Comparison of ENCODE assay signal across 19 cellular contexts in genomic region chrX:16687514-16687913, GRCh38. TPM values are rescaled to one million over a fixed set of nuclear protein-coding genes. Genes with fewer than 3 reads are reported as not detected.
DNase-seq lines count a peak whose midpoint lies in the region; ATAC-seq and TF ChIP-seq lines count a peak whose summit lies in the region.
"Had no signal": no experiment of that assay in that cellular context is flagged by ENCODE, and none has a peak within 500 bp of the region (broad histone marks: within the 10 kb centered on the region; RNA-seq: fewer than 3 reads in every experiment).

No MANE protein-coding gene starts in this region.

- intact Hi-C loops in Caco-2 (cut with micrococcal nuclease; ENCODE audit: unreplicated experiment), result no loop called here

- no peaks in the 10 kb centered on the region for H3K9me3 ChIP-seq in Caco-2
- H3K9me3 ChIP-seq: BLaER1 treated with 17β-estradiol and CSF1 and Interleukin-3, amounts not matched to agents 10 nM and 100 nM had no signal

- BruUV-seq in Caco-2 (replicated peaks; lab: Mats Ljungman, UMichigan), result no TSS peak

- no peaks in the 10 kb centered on the region for H3K4me1 Mint-ChIP-seq in Caco-2 (ENCODE audit: low read depth, unreplicated experiment)
- H3K4me1 Mint-ChIP-seq: T-cell had no signal

- peaks cover 13% of the 10 kb centered on the region for H3K36me3 Mint-ChIP-seq in Caco-2 (ENCODE audit: insufficient read depth, unreplicated experiment)

- H3K4me3 ChIP-seq in Caco-2 (ENCODE audit: low read depth, low read length), result no peak overlapping the region
- H3K4me3 ChIP-seq: BLaER1 treated with 17β-estradiol and CSF1 and Interleukin-3, amounts not matched to agents 10 nM and 100 nM had no signal

- CTCF ChIA-PET in Caco-2 (lab: Charles Lee), result no interaction called here

- ATAC-seq in GM18873 (IDR thresholded peaks at IDR 0.05; ENCODE audit: low FRiP score, unreplicated experiment), result no peak
- ATAC-seq: PC-3, T-cell had no signal

- TF ChIP-seq CTCF in Caco-2 (IDR thresholded peaks at IDR 0.05; ENCODE audit: insufficient read depth in 1 of 2, low read depth in 1 of 2, low read length in 1 of 2, severe bottlenecking in 1 of 2, unreplicated experiment in 1 of 2), result no peak

- DNase-seq in EH (ENCODE audit: low read depth) (peak; percentile 86), RPMI7951 (ENCODE audit: low read depth) (peak; percentile 6), glomerular visceral epithelial cell (ENCODE audit: extremely low spot score) (peak; percentile 7), NCI-H2081 treated with DMSO at 0.1 percent for 48 hours (lab: John Stamatoyannopoulos, UW) (no peak), NCI-H2081 (lab: John Stamatoyannopoulos, UW) (no peak), Caco-2 (no peak)
- DNase-seq: DMS 273 treated with DMSO at 0.1 percent for 48 hours, H9, Karpas-422, NCI-H187, NCI-H2171, NCI-H446, NCI-H748 treated with DMSO at 0.1 percent for 48 hours, PC-3, T-cell had no signal

- H3K36me3 ChIP-seq in Caco-2 (ENCODE audit: control insufficient read depth, insufficient read depth, low read length), result no peaks in the 10 kb centered on the region; the same call in 1 of the 2 replicates

- H3K4me3 Mint-ChIP-seq in Caco-2 (ENCODE audit: unreplicated experiment), result no peak overlapping the region
- H3K4me3 Mint-ChIP-seq: H9, T-cell had no signal

- H3K27ac Mint-ChIP-seq in Caco-2 (ENCODE audit: unreplicated experiment), result no peak overlapping the region
- H3K27ac Mint-ChIP-seq: T-cell had no signal

- no peaks in the 10 kb centered on the region for H3K27me3 ChIP-seq in Caco-2 (replicated peaks; ENCODE audit: control insufficient read depth, insufficient read depth, low read length)

- no peaks in the 10 kb centered on the region for H3K4me1 ChIP-seq in Caco-2
- H3K4me1 ChIP-seq: BLaER1 treated with 17β-estradiol and CSF1 and Interleukin-3, amounts not matched to agents 10 nM and 100 nM had no signal

- H3K27me3 Mint-ChIP-seq in Caco-2 (ENCODE audit: insufficient read depth, unreplicated experiment), result no peaks in the 10 kb centered on the region
- H3K27me3 Mint-ChIP-seq: T-cell had no signal

- POLR2A ChIA-PET in Caco-2 (lab: Charles Lee), result no interaction called here

- no peaks in the 10 kb centered on the region for H3K9me3 Mint-ChIP-seq in Caco-2 (ENCODE audit: unreplicated experiment)
- H3K9me3 Mint-ChIP-seq: T-cell had no signal

RNA-seq across cellular contexts. Expression of gene CTPS2, which starts 25.0 kb away (rescaled TPM):
- 17.9 TPM in 2 replicates for total RNA-seq in RPMI7951 (2014; rRNA removed; shearing (Covaris generic))
- 20.7 and 22.3 TPM in 2 replicates for total RNA-seq in Caco-2 (2022)

RNA-seq across cellular contexts. Expression of gene SYAP1, which starts 31.9 kb away (rescaled TPM):
- total RNA-seq in RPMI7951 (2014; rRNA removed; shearing (Covaris generic)), result 26.7 and 28.1 TPM in 2 replicates
- 32.8 and 35.7 TPM in 2 replicates for total RNA-seq in Caco-2 (2022)

RNA-seq across cellular contexts. Expression of gene S100G, which starts 37.6 kb away (rescaled TPM):
- not detected in 2 replicates for total RNA-seq in RPMI7951 (2014; rRNA removed; shearing (Covaris generic))
- total RNA-seq in Caco-2 (2022), result not detected in 2 replicates
- total RNA-seq: Daoy, H9, HT-29, PC-3, T-cell had no signal

Comparison
In these comparisons a context has a peak if more than half of its experiments do, and no peak if none do; other contexts are left out.
1. DNase-seq: peak in EH (single experiment), RPMI7951 (single experiment) and glomerular visceral epithelial cell (single experiment); none in NCI-H2081 treated with DMSO at 0.1 percent for 48 hours (single experiment), NCI-H2081 (0 of 2) and Caco-2 (0 of 2).